In genomic region chr20:19414600-19414999, GRCh38 we compare ENCODE assay signal across 23 cellular contexts.
"Had no signal": no experiment of that assay in that cellular context is flagged by ENCODE, and none has a peak within 500 bp of the region (broad histone marks: within the 10 kb centered on the region; RNA-seq: fewer than 3 reads in every experiment).

No MANE protein-coding gene starts in this region.

- H3K4me1 ChIP-seq: colonic mucosa, esophagus squamous epithelium, heart right ventricle, left ventricle myocardium inferior, lower lobe of right lung had no signal

- H3K27me3 ChIP-seq: colonic mucosa, esophagus squamous epithelium, gastrocnemius medialis, heart right ventricle had no signal

- H3K9me3 ChIP-seq: colonic mucosa, esophagus squamous epithelium, gastrocnemius medialis, lower lobe of right lung, mucosa of descending colon had no signal

- H3K36me3 ChIP-seq: colonic mucosa, esophagus squamous epithelium, gastrocnemius medialis, heart right ventricle, left ventricle myocardium inferior, lower lobe of right lung had no signal

- H3K4me3 ChIP-seq: colonic mucosa, esophagus squamous epithelium, gastrocnemius medialis, heart right ventricle, left ventricle myocardium inferior, lower lobe of right lung, mucosa of descending colon had no signal

- DNase-seq: colonic mucosa; cortex of kidney; effector CD8-positive, alpha-beta T cell; effector memory CD8-positive, alpha-beta T cell; endodermal cell; erythroblast; esophagus squamous epithelium; foreskin fibroblast; foreskin melanocyte; gastrocnemius medialis; glutamatergic neuron; head of caudate nucleus; heart right ventricle; hippocampal formation; left cardiac atrium; left ventricle myocardium inferior; lower lobe of right lung; mesenchymal stem cell; mucosa of descending colon; naive B cell; naive thymus-derived CD8-positive, alpha-beta T cell had no signal

- ATAC-seq: effector memory CD8-positive, alpha-beta T cell; esophagus mucosa; gastrocnemius medialis; heart right ventricle; left cardiac atrium; lower lobe of right lung; mucosa of descending colon; naive thymus-derived CD8-positive, alpha-beta T cell had no signal

- H3K27ac ChIP-seq: colonic mucosa, epithelial cell of prostate, esophagus squamous epithelium, gastrocnemius medialis, heart right ventricle, left ventricle myocardium inferior, lower lobe of right lung had no signal
